ENCODE assay signal across 10 cellular contexts in the genomic region with DNA sequence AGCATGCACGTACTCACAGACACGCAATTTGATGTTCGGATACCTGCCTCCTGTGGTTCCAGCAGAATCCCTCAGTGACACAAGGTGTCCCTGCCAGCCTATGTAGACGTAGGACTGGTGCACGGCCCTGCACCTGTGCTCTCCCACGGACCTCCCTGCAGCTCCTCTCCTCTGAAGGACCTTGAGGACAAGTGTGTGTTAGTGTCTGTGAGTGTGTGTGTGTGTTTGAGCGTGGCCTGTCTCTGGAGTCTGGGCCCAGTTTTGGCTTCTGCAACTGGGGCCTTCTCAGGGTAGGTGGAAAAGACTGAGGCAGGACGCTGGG. TPM values are rescaled to one million over a fixed set of nuclear protein-coding genes. Genes with fewer than 3 reads are reported as not detected.
A peak's percentile ranks its signal among the peaks of the same experiment; 100 is the strongest.
DNase-seq lines count a peak whose midpoint lies in the region; ATAC-seq and TF ChIP-seq lines count a peak whose summit lies in the region.
"Had no signal": no experiment of that assay in that cellular context is flagged by ENCODE, and none has a peak within 500 bp of the region (broad histone marks: within the 10 kb centered on the region; RNA-seq: fewer than 3 reads in every experiment).

No MANE protein-coding gene starts in this region.

- H3K4me3 Mint-ChIP-seq in T-cell, result peak overlapping the region; percentile 74 to 75 (median 75)

- H3K36me3 ChIP-seq in ES-I3 (ENCODE audit: insufficient read depth, low read length) (no peaks in the 10 kb centered on the region), gastrocnemius medialis (no peaks in the 10 kb centered on the region)

- CTCF ChIA-PET in T-cell (lab: Charles Lee), result no interaction called here

- H3K4me3 ChIP-seq in fibroblast of villous mesenchyme (ENCODE audit: low read depth, low read length), result peak overlapping the region; percentile 54
- H3K4me3 ChIP-seq in gastrocnemius medialis, result peak overlapping the region; percentile 61 to 72 (median 68)

- TF ChIP-seq CTCF in fibroblast of villous mesenchyme (IDR thresholded peaks at IDR 0.05; ENCODE audit: insufficient read depth, low read depth, low read length) (no peak), gastrocnemius medialis (IDR thresholded peaks at IDR 0.05 in 4 of 5, conservative IDR thresholded peaks at IDR 0.05 in 1 of 5) (no peak)

- intact Hi-C loops in gastrocnemius medialis (cut with DNase I; ENCODE audit: low total_unique reads) (no loop called here), posterior vena cava (cut with DNase I) (no loop called here)

- no peak overlapping the region for H3K27ac ChIP-seq in gastrocnemius medialis

- POLR2A ChIA-PET in T-cell (lab: Charles Lee), result no interaction called here

- H3K9ac ChIP-seq in ES-I3 (ENCODE audit: low read depth, low read length), result peak overlapping the region; percentile 65; the same call in 1 of the 2 replicates

- H3K27me3 ChIP-seq in gastrocnemius medialis, result no peaks in the 10 kb centered on the region

- H3K27me3 Mint-ChIP-seq in T-cell, result peaks cover 32 to 62% of the 10 kb centered on the region in 2 donors

- TF ChIP-seq POLR2A in gastrocnemius medialis (IDR thresholded peaks at IDR 0.05), result no peak

- H3K4me1 Mint-ChIP-seq in T-cell, result peaks cover 10 to 13% (median 12%) of the 10 kb centered on the region in 3 donors

- H3K36me3 Mint-ChIP-seq in T-cell, result no peaks in the 10 kb centered on the region

- H3K27ac Mint-ChIP-seq in T-cell, result no peak overlapping the region

- no peaks in the 10 kb centered on the region for H3K9me3 Mint-ChIP-seq in T-cell

- no peak for DNase-seq in T-cell
- DNase-seq in fibroblast of villous mesenchyme (ENCODE audit: low read depth), result no peak
- no peak for DNase-seq in gastrocnemius medialis
- no peak for DNase-seq in GM19238 (ENCODE audit: insufficient read length, low spot score)
- no peak for DNase-seq in posterior vena cava (ENCODE audit: low spot score)
- DNase-seq: RPMI8226 had no signal

- H3K4me1 ChIP-seq in ES-I3 (ENCODE audit: insufficient read depth, low read length), result peaks cover 12% of the 10 kb centered on the region
- peaks cover 3 to 4% of the 10 kb centered on the region in 2 donors for H3K4me1 ChIP-seq in gastrocnemius medialis

- no peak for ATAC-seq in T-cell (replicated peaks in 1 of 4)
- ATAC-seq in gastrocnemius medialis, result peak in 1 of 2 donors; percentile 8
- no peak for ATAC-seq in GM19463 (IDR thresholded peaks at IDR 0.05; ENCODE audit: unreplicated experiment)
- ATAC-seq in HG02973 (IDR thresholded peaks at IDR 0.05; ENCODE audit: unreplicated experiment), result no peak

- in situ Hi-C loops in gastrocnemius medialis (cut with MboI; ENCODE audit: low sequenced_read_pairs in 4 of 4), result no loop called here

- H3K9me3 ChIP-seq in ES-I3 (ENCODE audit: control insufficient read depth, insufficient read depth, low read length) (no peaks in the 10 kb centered on the region), gastrocnemius medialis (no peaks in the 10 kb centered on the region)

RNA-seq across cellular contexts. Expression of a gene that starts 22.5 kb away (rescaled TPM):
- total RNA-seq in T-cell (not detected), fibroblast of villous mesenchyme (not detected in 2 replicates), gastrocnemius medialis (not detected), posterior vena cava (not detected)
- total RNA-seq: pulmonary artery endothelial cell had no signal
